1 cellular context compared by ENCODE assay signal in the genomic region with DNA sequence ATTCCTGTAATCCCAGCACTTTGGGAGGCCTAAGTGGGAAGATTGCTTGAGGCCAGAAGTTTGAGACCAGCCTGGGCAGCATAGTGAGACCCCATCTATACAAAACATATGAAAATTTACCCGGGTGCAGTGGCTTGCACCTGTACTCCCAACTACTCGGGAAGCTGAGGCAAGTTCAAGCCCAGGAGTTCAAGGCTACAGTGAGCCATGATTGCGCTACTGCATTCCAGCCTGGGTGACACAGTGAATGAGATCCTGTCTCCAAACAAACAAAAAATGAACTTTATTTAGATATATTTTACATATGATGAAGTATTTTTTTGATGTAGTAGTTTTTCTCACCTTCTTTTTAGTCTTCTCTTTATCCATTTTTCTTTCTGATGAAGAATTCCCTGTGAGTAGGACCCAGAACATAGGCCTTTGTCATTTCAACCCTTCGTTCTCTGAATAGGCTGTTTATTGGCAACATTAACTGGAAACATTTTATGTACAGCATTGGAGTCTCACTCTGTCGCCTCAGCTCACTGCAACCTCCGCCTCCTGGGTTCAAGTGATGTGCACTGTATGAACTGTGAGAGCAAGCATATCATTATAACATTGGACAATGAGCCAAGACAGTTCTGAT.
A peak's percentile ranks its signal among the peaks of the same experiment; 100 is the strongest.
TF ChIP-seq lines count a peak whose summit lies in the region.

No MANE protein-coding gene starts in this region.

TF ChIP-seq in liver, 16 proteins besides CTCF, POLR2A, EP300 and RAD21:
- TF ChIP-seq YY1 (IDR thresholded peaks at IDR 0.05) (no peak), HNF4A (conservative IDR thresholded peaks at IDR 0.05) (peak; percentile 5 to 24), RXRA (IDR thresholded peaks at IDR 0.05) (peak in 1 of 2 donors; percentile 22), HNF4G (IDR thresholded peaks at IDR 0.05) (no peak), SP1 (IDR thresholded peaks at IDR 0.05) (no peak)
- TF ChIP-seq, protein P1, sequence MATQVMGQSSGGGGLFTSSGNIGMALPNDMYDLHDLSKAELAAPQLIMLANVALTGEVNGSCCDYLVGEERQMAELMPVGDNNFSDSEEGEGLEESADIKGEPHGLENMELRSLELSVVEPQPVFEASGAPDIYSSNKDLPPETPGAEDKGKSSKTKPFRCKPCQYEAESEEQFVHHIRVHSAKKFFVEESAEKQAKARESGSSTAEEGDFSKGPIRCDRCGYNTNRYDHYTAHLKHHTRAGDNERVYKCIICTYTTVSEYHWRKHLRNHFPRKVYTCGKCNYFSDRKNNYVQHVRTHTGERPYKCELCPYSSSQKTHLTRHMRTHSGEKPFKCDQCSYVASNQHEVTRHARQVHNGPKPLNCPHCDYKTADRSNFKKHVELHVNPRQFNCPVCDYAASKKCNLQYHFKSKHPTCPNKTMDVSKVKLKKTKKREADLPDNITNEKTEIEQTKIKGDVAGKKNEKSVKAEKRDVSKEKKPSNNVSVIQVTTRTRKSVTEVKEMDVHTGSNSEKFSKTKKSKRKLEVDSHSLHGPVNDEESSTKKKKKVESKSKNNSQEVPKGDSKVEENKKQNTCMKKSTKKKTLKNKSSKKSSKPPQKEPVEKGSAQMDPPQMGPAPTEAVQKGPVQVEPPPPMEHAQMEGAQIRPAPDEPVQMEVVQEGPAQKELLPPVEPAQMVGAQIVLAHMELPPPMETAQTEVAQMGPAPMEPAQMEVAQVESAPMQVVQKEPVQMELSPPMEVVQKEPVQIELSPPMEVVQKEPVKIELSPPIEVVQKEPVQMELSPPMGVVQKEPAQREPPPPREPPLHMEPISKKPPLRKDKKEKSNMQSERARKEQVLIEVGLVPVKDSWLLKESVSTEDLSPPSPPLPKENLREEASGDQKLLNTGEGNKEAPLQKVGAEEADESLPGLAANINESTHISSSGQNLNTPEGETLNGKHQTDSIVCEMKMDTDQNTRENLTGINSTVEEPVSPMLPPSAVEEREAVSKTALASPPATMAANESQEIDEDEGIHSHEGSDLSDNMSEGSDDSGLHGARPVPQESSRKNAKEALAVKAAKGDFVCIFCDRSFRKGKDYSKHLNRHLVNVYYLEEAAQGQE (IDR thresholded peaks at IDR 0.05): no peak
- TF ChIP-seq, protein P2, sequence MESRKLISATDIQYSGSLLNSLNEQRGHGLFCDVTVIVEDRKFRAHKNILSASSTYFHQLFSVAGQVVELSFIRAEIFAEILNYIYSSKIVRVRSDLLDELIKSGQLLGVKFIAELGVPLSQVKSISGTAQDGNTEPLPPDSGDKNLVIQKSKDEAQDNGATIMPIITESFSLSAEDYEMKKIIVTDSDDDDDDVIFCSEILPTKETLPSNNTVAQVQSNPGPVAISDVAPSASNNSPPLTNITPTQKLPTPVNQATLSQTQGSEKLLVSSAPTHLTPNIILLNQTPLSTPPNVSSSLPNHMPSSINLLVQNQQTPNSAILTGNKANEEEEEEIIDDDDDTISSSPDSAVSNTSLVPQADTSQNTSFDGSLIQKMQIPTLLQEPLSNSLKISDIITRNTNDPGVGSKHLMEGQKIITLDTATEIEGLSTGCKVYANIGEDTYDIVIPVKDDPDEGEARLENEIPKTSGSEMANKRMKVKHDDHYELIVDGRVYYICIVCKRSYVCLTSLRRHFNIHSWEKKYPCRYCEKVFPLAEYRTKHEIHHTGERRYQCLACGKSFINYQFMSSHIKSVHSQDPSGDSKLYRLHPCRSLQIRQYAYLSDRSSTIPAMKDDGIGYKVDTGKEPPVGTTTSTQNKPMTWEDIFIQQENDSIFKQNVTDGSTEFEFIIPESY (IDR thresholded peaks at IDR 0.05): no peak
